In the genomic region with DNA sequence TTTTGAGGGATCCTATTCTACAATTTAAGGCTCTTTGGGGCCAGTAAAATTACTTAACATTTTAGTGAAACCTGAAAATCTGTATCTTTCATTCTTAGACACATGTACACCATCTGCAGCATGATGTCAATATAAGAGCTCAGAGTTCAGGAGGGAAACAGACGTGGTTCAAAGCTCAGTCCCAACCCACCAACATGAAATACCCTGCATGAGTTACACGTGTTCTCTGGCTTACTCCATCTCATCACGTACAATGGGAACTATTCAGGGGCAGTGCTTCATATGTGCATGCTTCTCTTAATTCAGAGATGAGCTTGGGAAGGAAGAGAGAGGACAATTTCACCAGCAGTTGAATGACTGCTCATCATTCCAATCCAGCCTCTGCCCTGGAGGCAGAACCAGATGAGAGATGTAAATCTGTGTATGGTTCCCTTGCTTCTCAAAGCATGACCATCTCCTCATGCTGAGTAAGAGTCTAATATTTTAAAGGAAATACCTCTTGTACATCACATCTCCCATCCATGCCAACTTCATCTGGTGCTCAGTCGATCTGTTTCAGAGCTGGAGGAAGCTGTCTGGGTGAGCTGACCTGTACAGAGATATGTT, we compare ENCODE assay signal across 10 cellular contexts. TPM values are rescaled to one million over a fixed set of nuclear protein-coding genes. Genes with fewer than 3 reads are reported as not detected.
"Had no signal": no experiment of that assay in that cellular context is flagged by ENCODE, and none has a peak within 500 bp of the region (broad histone marks: within the 10 kb centered on the region; RNA-seq: fewer than 3 reads in every experiment).

No MANE protein-coding gene starts in this region.

- FAIRE-seq: HTR-8/SVneo, K562 had no signal

- H3K4me1 ChIP-seq: HAP-1 had no signal

- ATAC-seq: HCT116, K562 had no signal

- H3K9me3 ChIP-seq: HAP-1 had no signal

- H3K4me3 ChIP-seq: HAP-1, K562 had no signal

- DNase-seq: GOT3, H7, HFFc6, IMR-90, KG1 had no signal

- H3K36me3 ChIP-seq: HAP-1 had no signal

RNA-seq across cellular contexts. Expression of gene ADAM12, which starts 29.0 kb away (rescaled TPM):
- total RNA-seq: HT-29, K562 had no signal
- polyA plus RNA-seq: K562 had no signal
